In genomic region chr10:49734676-49735075, GRCh38 we compare ENCODE assay signal across 1 cellular context.
TF ChIP-seq lines count a peak whose summit lies in the region.

No MANE protein-coding gene starts in this region.

TF ChIP-seq in WTC11, 78 proteins besides CTCF, POLR2A, EP300 and RAD21 (continued from another document):
- no peak for TF ChIP-seq MXD4 (CRISPR knock-in tag; IDR thresholded peaks at IDR 0.05; ENCODE audit: borderline replicate concordance)
- no peak for TF ChIP-seq NR3C1 (CRISPR knock-in tag; conservative IDR thresholded peaks at IDR 0.05; ENCODE audit: low read depth)
- no peak for TF ChIP-seq NR2C2 (CRISPR knock-in tag; IDR thresholded peaks at IDR 0.05)
- TF ChIP-seq IRF1 (CRISPR knock-in tag; IDR thresholded peaks at IDR 0.05), result no peak
TF ChIP-seq in WTC11: peak in this region for 0.
